In genomic region chr17:67374329-67375053, GRCh38 we compare ENCODE assay signal across 8 cellular contexts. TPM values are rescaled to one million over a fixed set of nuclear protein-coding genes. Genes with fewer than 3 reads are reported as not detected.
DNase-seq lines count a peak whose midpoint lies in the region; ATAC-seq and TF ChIP-seq lines count a peak whose summit lies in the region.

No MANE protein-coding gene starts in this region.

- H3K27me3 Mint-ChIP-seq in naive B cell: no peaks in the 10 kb centered on the region

- H3K4me3 Mint-ChIP-seq in naive B cell: peak overlapping the region in 7 of 8 donors; percentile 15 to 57 (median 40)

- no peaks in the 10 kb centered on the region for H3K36me3 Mint-ChIP-seq in naive B cell

- TF ChIP-seq CTCF in 22Rv1 (IDR thresholded peaks at IDR 0.05): peak; percentile 96

- ATAC-seq in GM18511 (IDR thresholded peaks at IDR 0.05; ENCODE audit: unreplicated experiment) (peak; percentile 29), naive B cell (ENCODE audit: low read depth in 2 of 2) (peak; percentile 53)

- H3K27ac Mint-ChIP-seq in naive B cell: peak overlapping the region in 4 of 6 donors; percentile 6 to 90 (median 26)

- no peak overlapping the region for H3K27ac ChIP-seq in 22Rv1

- H3K9me3 Mint-ChIP-seq in naive B cell: no peaks in the 10 kb centered on the region

- in situ Hi-C loops in KBM-7 (cut with MboI; ENCODE audit: low pct_unique_long_range_greater_than_20kb, low sequenced_read_pairs): no loop called here

- H3K4me1 Mint-ChIP-seq in naive B cell: peaks cover 18 to 23% (median 20%) of the 10 kb centered on the region in 3 donors

- DNase-seq in KBM-7 (peak; percentile 91), OCI-M2 (lab: John Stamatoyannopoulos, UW; ENCODE audit: unreplicated experiment) (peak; percentile 37), epidermal melanocyte (ENCODE audit: insufficient read length, low spot score) (peak; percentile 68), naive B cell (peak; percentile 78)
- peak; percentile 92 for DNase-seq in activated CD8-positive, alpha-beta memory T cell treated with anti-CD3 and anti-CD28 coated beads, Interleukin-2, amount 50 U/mL, for 48 hours
- DNase-seq in stimulated activated CD8-positive, alpha-beta memory T cell treated with anti-CD3 and anti-CD28 coated beads, Interleukin-7, amount 100 ng/mL, for 4 hours (ENCODE audit: low read depth in 2 of 2): peak; percentile 81 to 84

RNA-seq across cellular contexts. Expression of gene PITPNC1, which starts 2.6 kb away (rescaled TPM):
- 10 to 100 TPM in 4 of 6 donors, 1 to 10 TPM in 2; 7.2 to 14.5 (median 12.3) TPM for polyA plus RNA-seq in naive B cell (ENCODE audit: low read depth in 6 of 6)

RNA-seq across cellular contexts. Expression of gene PSMD12, which starts 8.1 kb away (rescaled TPM):
- 10 to 100 TPM; 24.3 to 31.0 (median 26.4) TPM for polyA plus RNA-seq in naive B cell (ENCODE audit: low read depth in 6 of 6)

Comparison
In these comparisons a context has a peak if more than half of its experiments do, and no peak if none do; other contexts are left out.
1. DNase-seq: peak in every context shown above with its lines; median percentile 92 in activated CD8-positive, alpha-beta memory T cell treated with anti-CD3 and anti-CD28 coated beads, Interleukin-2, amount 50 U/mL, for 48 hours; 91 in KBM-7; 82 in stimulated activated CD8-positive, alpha-beta memory T cell treated with anti-CD3 and anti-CD28 coated beads, Interleukin-7, amount 100 ng/mL, for 4 hours; 78 in naive B cell; 68 in epidermal melanocyte; 37 in OCI-M2.